Comparison of ENCODE assay signal across 17 cellular contexts in genomic region chr1:29055160-29055559, GRCh38.
"Had no signal": no experiment of that assay in that cellular context is flagged by ENCODE, and none has a peak within 500 bp of the region (broad histone marks: within the 10 kb centered on the region; RNA-seq: fewer than 3 reads in every experiment).

No MANE protein-coding gene starts in this region.

- H3K9me3 ChIP-seq: lower lobe of right lung had no signal

- H3K4me1 ChIP-seq: lower lobe of right lung had no signal

- H3K27ac ChIP-seq: epithelial cell of prostate, lower lobe of right lung had no signal

- H3K4me3 ChIP-seq: lower lobe of right lung, smooth muscle cell had no signal

- H3K4me2 ChIP-seq: smooth muscle cell had no signal

- ATAC-seq: left cardiac atrium; lower lobe of right lung; right cardiac atrium; stimulated activated naive B cell treated with anti-CD40 and anti-IgM and Interleukin-4, amounts not matched to agents 10 μg/mL and 1 μg/mL and 100 μg/mL, for 72 hours had no signal

- DNase-seq: activated CD4-positive, alpha-beta T cell treated with anti-CD3 and anti-CD28 coated beads, Interleukin-2, amount 50 U/mL, for 4 hours; activated gamma-delta T cell; activated T-cell treated with anti-CD3 and anti-CD28 coated beads, Interleukin-2, amount 50 U/mL, for 1 hour; caudate nucleus; cortex of kidney; effector memory CD4-positive, alpha-beta T cell; hypothalamus; left cardiac atrium; lower lobe of right lung; midbrain; naive B cell; posterior cingulate gyrus; stimulated activated naive B cell treated with anti-CD40 and anti-IgM and Interleukin-4, amounts not matched to agents 10 μg/mL and 1 μg/mL and 100 μg/mL, for 72 hours; T-helper 2 cell had no signal
